Comparison of ENCODE assay signal across 27 cellular contexts in the genomic region with DNA sequence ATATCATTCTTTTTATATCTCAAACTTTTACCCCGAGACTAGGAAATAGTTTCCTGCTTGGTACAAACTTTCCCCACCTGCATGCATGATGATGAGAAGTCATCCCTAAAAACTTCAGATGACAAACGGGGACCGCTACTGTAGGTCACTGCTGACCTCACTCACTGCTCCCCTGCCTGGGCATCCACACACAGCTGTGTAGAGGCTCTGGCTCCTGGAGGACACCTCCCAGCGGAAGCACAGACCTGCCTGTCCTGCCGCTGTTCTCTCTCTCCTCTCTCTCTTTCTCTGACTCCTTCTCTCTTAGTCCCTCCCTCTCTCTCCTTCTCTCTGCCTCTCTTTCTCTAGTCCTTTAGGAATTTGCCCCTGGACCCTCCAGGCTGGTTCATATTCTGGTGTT.
DNase-seq lines count a peak whose midpoint lies in the region; ATAC-seq, FAIRE-seq and TF ChIP-seq lines count a peak whose summit lies in the region.
"Had no signal": no experiment of that assay in that cellular context is flagged by ENCODE, and none has a peak within 500 bp of the region (broad histone marks: within the 10 kb centered on the region; RNA-seq: fewer than 3 reads in every experiment).

No MANE protein-coding gene starts in this region.

- H3K4me3 ChIP-seq in kidney (ENCODE audit: low read length in 2 of 2): no peak overlapping the region
- H3K4me3 ChIP-seq: BLaER1, GM12878 had no signal

- no peak overlapping the region for H3K27ac ChIP-seq in kidney (ENCODE audit: low read depth in 2 of 2, low read length in 2 of 2)
- H3K27ac ChIP-seq: BLaER1 had no signal

- ATAC-seq in HG02623 (IDR thresholded peaks at IDR 0.05; ENCODE audit: unreplicated experiment): no peak
- no peak for ATAC-seq in HG03159 (IDR thresholded peaks at IDR 0.05; ENCODE audit: unreplicated experiment)
- ATAC-seq: GM12878 had no signal

- no peak for FAIRE-seq in kidney (lab: Jason Lieb, UNC)
- FAIRE-seq: A204.1, GM12878, GM12892, GM18507 had no signal

- no peaks in the 10 kb centered on the region for H3K36me3 Mint-ChIP-seq in dendritic cell treated with granulocyte-macrophage colony-stimulating factor and Interleukin-4, amounts not matched to agents 40 ng/mL and 50 ng/mL, for 4 days (ENCODE audit: low read depth)
- H3K36me3 Mint-ChIP-seq: CD14-positive monocyte; CD4-positive, alpha-beta memory T cell; CD4-positive, CD25-positive, alpha-beta regulatory T cell had no signal

- DNase-seq in kidney (peak; percentile 22), ureter (ENCODE audit: low spot score) (peak; percentile 27), T-helper 1 cell (no peak)
- DNase-seq: 8988T; ACHN; BE2C; C1 segment of cervical spinal cord; CD4-positive, alpha-beta memory T cell; CD4-positive, CD25-positive, alpha-beta regulatory T cell; CD8-positive, alpha-beta memory T cell; COR-L47; DMS 273 treated with DMSO at 0.1 percent for 48 hours; DMS153; DMS53; DMS79; DND-41; EL; GDM1 had no signal

- TF ChIP-seq CTCF in kidney (IDR thresholded peaks at IDR 0.05; ENCODE audit: borderline replicate concordance, extremely low read depth, insufficient read depth): no peak

- H3K9me3 Mint-ChIP-seq in dendritic cell treated with granulocyte-macrophage colony-stimulating factor and Interleukin-4, amounts not matched to agents 40 ng/mL and 50 ng/mL, for 4 days: peaks cover 7% of the 10 kb centered on the region
- H3K9me3 Mint-ChIP-seq: CD4-positive, CD25-positive, alpha-beta regulatory T cell had no signal

- no peak overlapping the region for H3K9ac ChIP-seq in kidney (ENCODE audit: low read length in 2 of 2)
- H3K9ac ChIP-seq: BLaER1 had no signal

- no peaks in the 10 kb centered on the region for H3K36me3 ChIP-seq in kidney (ENCODE audit: control insufficient read depth in 1 of 2, insufficient read depth in 2 of 2, low read length in 2 of 2)
- H3K36me3 ChIP-seq: BE2C, BLaER1 had no signal

- H3K27ac Mint-ChIP-seq in dendritic cell treated with granulocyte-macrophage colony-stimulating factor and Interleukin-4, amounts not matched to agents 40 ng/mL and 50 ng/mL, for 4 days: peak overlapping the region; percentile 1
- H3K27ac Mint-ChIP-seq: CD4-positive, alpha-beta memory T cell; CD4-positive, CD25-positive, alpha-beta regulatory T cell; CD8-positive, alpha-beta memory T cell had no signal

- peaks cover 4% of the 10 kb centered on the region for H3K27me3 Mint-ChIP-seq in dendritic cell treated with granulocyte-macrophage colony-stimulating factor and Interleukin-4, amounts not matched to agents 40 ng/mL and 50 ng/mL, for 4 days

- no peak overlapping the region for H3K4me3 Mint-ChIP-seq in dendritic cell treated with granulocyte-macrophage colony-stimulating factor and Interleukin-4, amounts not matched to agents 40 ng/mL and 50 ng/mL, for 4 days
- H3K4me3 Mint-ChIP-seq: CD14-positive monocyte; CD4-positive, alpha-beta memory T cell; CD4-positive, CD25-positive, alpha-beta regulatory T cell; CD8-positive, alpha-beta memory T cell had no signal

- H3K4me1 Mint-ChIP-seq in dendritic cell treated with granulocyte-macrophage colony-stimulating factor and Interleukin-4, amounts not matched to agents 40 ng/mL and 50 ng/mL, for 4 days (ENCODE audit: low read depth): no peaks in the 10 kb centered on the region
- H3K4me1 Mint-ChIP-seq: CD14-positive monocyte; CD4-positive, alpha-beta memory T cell; CD4-positive, CD25-positive, alpha-beta regulatory T cell; CD8-positive, alpha-beta memory T cell had no signal

- intact Hi-C loops in dendritic cell treated with granulocyte-macrophage colony-stimulating factor and Interleukin-4, amounts not matched to agents 40 ng/mL and 50 ng/mL, for 4 days (cut with micrococcal nuclease): no loop called here
- intact Hi-C loops in kidney (cut with DNase I): no loop called here

- H3K9me3 ChIP-seq in kidney (ENCODE audit: control insufficient read depth in 1 of 2, low read length in 2 of 2): no peaks in the 10 kb centered on the region
- H3K9me3 ChIP-seq: BE2C had no signal

- no peaks in the 10 kb centered on the region for H3K4me1 ChIP-seq in kidney (ENCODE audit: control insufficient read depth in 1 of 2, insufficient read depth in 1 of 2, low read depth in 1 of 2, low read length in 2 of 2)
- H3K4me1 ChIP-seq: BE2C, BLaER1 had no signal

Comparison
In these comparisons a context has a peak if more than half of its experiments do, and no peak if none do; other contexts are left out.
1. DNase-seq: peak in kidney (single experiment) and ureter (single experiment); none in T-helper 1 cell (0 of 5).